1 cellular context compared by ENCODE assay signal in genomic region chr21:28903448-28903847, GRCh38.
TF ChIP-seq lines count a peak whose summit lies in the region.

No MANE protein-coding gene starts in this region.

TF ChIP-seq in K562, 482 proteins besides CTCF, POLR2A, EP300 and RAD21 (continued from another document):
- no peak for TF ChIP-seq RBM22 (IDR thresholded peaks at IDR 0.05; ENCODE audit: low read depth, low read length, poor library complexity, severe bottlenecking)
- peak in 1 of 3 experiments; percentile 72 for TF ChIP-seq YY1 (IDR thresholded peaks at IDR 0.05; ENCODE audit: borderline replicate concordance in 1 of 3, control insufficient read depth in 1 of 3, extremely low read depth in 1 of 3, insufficient read depth in 3 of 3, insufficient read length in 1 of 3, insufficient replicate concordance in 2 of 3, low read depth in 1 of 3, low read length in 2 of 3)
- peak; percentile 82; the same call in 1 of the 2 replicates for TF ChIP-seq NFATC3 (IDR thresholded peaks at IDR 0.05)
- peak; percentile 42; the same call in 1 of the 2 replicates for TF ChIP-seq SNIP1 (IDR thresholded peaks at IDR 0.05; ENCODE audit: low read depth)
